In the genomic region with DNA sequence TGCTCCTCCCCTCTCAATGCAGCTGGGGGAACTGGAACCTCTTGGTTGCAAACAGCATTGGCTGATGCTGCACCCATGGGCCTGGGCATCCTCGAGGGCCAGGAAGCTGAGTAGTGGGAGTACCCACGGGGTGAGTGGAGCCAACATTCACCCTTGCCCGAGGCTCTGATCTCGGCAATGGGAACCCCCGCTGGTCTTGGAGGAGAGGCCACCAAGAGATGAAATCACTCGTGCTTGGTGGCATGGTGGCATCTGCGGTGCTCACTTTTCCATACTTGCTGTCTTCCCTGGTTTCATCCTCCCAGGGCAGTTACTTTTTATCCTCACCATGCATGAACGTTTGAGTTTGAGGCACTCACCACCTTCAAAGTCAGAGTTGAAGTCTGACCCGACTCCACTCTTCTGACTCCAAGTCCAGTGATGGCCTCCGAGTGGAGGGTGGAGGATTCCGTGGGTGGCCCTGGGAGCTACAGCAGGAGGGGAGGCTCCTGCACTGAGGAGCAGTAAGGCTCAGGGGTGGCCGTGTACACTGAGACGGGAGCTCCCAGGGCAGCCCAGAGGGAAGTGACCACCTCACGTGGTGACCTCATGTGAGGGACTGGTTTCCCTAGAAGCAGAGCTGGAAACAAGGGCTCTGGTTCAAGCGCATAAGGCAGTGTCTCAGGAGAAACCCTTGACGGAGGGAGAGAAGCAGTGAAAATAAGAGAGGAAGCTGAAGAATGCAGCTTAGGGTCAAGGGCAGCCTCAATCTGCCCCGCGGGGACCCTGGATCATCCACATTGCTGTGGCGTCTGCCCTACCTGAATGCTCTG, we compare ENCODE assay signal across 22 cellular contexts.
A peak's percentile ranks its signal among the peaks of the same experiment; 100 is the strongest.
DNase-seq lines count a peak whose midpoint lies in the region; ATAC-seq and TF ChIP-seq lines count a peak whose summit lies in the region.
"Had no signal": no experiment of that assay in that cellular context is flagged by ENCODE, and none has a peak within 500 bp of the region (broad histone marks: within the 10 kb centered on the region; RNA-seq: fewer than 3 reads in every experiment).

No MANE protein-coding gene starts in this region.

- no peaks in the 10 kb centered on the region for H3K36me3 ChIP-seq in right atrium auricular region
- no peaks in the 10 kb centered on the region for H3K36me3 ChIP-seq in esophagus muscularis mucosa
- H3K36me3 ChIP-seq in vagina = no peaks in the 10 kb centered on the region
- H3K36me3 ChIP-seq in prostate gland = no peaks in the 10 kb centered on the region
- H3K36me3 ChIP-seq: BLaER1 had no signal

- H3K9me3 ChIP-seq in right atrium auricular region (no peaks in the 10 kb centered on the region), esophagus muscularis mucosa (no peaks in the 10 kb centered on the region), vagina (no peaks in the 10 kb centered on the region), prostate gland (no peaks in the 10 kb centered on the region)
- H3K9me3 ChIP-seq: BLaER1, Caco-2 had no signal

- CTCF ChIA-PET in activated CD4-positive, alpha-beta memory T cell treated with anti-CD3 and anti-CD28 coated beads for 36 hours (lab: Charles Lee) = no interaction called here

- H3K27me3 ChIP-seq in right atrium auricular region (no peaks in the 10 kb centered on the region), esophagus muscularis mucosa (peaks cover 0 to 35% (median 0%) of the 10 kb centered on the region in 4 donors), vagina (no peaks in the 10 kb centered on the region), prostate gland (replicated peaks; ENCODE audit: insufficient read depth) (no peaks in the 10 kb centered on the region)
- H3K27me3 ChIP-seq: BLaER1 had no signal

- H3K36me3 Mint-ChIP-seq in neural crest cell (ENCODE audit: low read depth) = no peaks in the 10 kb centered on the region
- H3K36me3 Mint-ChIP-seq in activated CD4-positive, alpha-beta memory T cell treated with anti-CD3 and anti-CD28 coated beads for 36 hours = no peaks in the 10 kb centered on the region
- H3K36me3 Mint-ChIP-seq: CD4-positive, CD25-positive, alpha-beta regulatory T cell; CD8-positive, alpha-beta T cell had no signal

- TF ChIP-seq POLR2A in esophagus muscularis mucosa (IDR thresholded peaks at IDR 0.05; ENCODE audit: low read depth) (no peak), vagina (IDR thresholded peaks at IDR 0.05) (no peak), prostate gland (IDR thresholded peaks at IDR 0.05) (no peak)

- peaks cover 5% of the 10 kb centered on the region for H3K4me1 Mint-ChIP-seq in neural crest cell
- H3K4me1 Mint-ChIP-seq in activated CD4-positive, alpha-beta memory T cell treated with anti-CD3 and anti-CD28 coated beads for 36 hours (ENCODE audit: low read depth) = no peaks in the 10 kb centered on the region
- H3K4me1 Mint-ChIP-seq: B cell; CD4-positive, CD25-positive, alpha-beta regulatory T cell; GM23338; H9 had no signal

- DNase-seq in right atrium auricular region (ENCODE audit: low spot score) = peak; percentile 43
- DNase-seq in left ventricle myocardium superior = no peak
- peak; percentile 84 for DNase-seq in esophagus muscularis mucosa (ENCODE audit: extremely low spot score)
- no peak for DNase-seq in neural crest cell (ENCODE audit: low read depth, low spot score)
- peak; percentile 40 to 95 for DNase-seq in vagina (ENCODE audit: extremely low spot score in 2 of 2)
- DNase-seq in stimulated activated CD4-positive, alpha-beta T cell treated with anti-CD3 and anti-CD28 coated beads, Interleukin-2, amount 100 ng/mL, for 24 hours = no peak
- no peak for DNase-seq in prostate gland (ENCODE audit: low spot score)
- no peak for DNase-seq in activated CD4-positive, alpha-beta memory T cell treated with anti-CD3 and anti-CD28 coated beads for 36 hours
- DNase-seq: Caco-2; CD4-positive, CD25-positive, alpha-beta regulatory T cell; CD8-positive, alpha-beta T cell; DMS153; DND-41; GDM1; H9 had no signal

- peak overlapping the region; percentile 57 for H3K27ac Mint-ChIP-seq in neural crest cell (ENCODE audit: unreplicated experiment)
- no peak overlapping the region for H3K27ac Mint-ChIP-seq in activated CD4-positive, alpha-beta memory T cell treated with anti-CD3 and anti-CD28 coated beads for 36 hours
- H3K27ac Mint-ChIP-seq: B cell; CD4-positive, CD25-positive, alpha-beta regulatory T cell; CD8-positive, alpha-beta T cell; GM23338 had no signal

- H3K27ac ChIP-seq in right atrium auricular region (no peak overlapping the region), esophagus muscularis mucosa (replicated peaks in 1 of 4) (no peak overlapping the region), vagina (no peak overlapping the region), prostate gland (no peak overlapping the region)
- H3K27ac ChIP-seq: 22Rv1, BLaER1, C4-2B had no signal

- ATAC-seq in left ventricle myocardium superior = no peak
- ATAC-seq: CD8-positive, alpha-beta T cell; GM12878; GM23338; HCT116 had no signal

- H3K27me3 Mint-ChIP-seq in neural crest cell (ENCODE audit: low read depth) = peaks cover 7% of the 10 kb centered on the region
- no peaks in the 10 kb centered on the region for H3K27me3 Mint-ChIP-seq in activated CD4-positive, alpha-beta memory T cell treated with anti-CD3 and anti-CD28 coated beads for 36 hours
- H3K27me3 Mint-ChIP-seq: B cell; CD4-positive, CD25-positive, alpha-beta regulatory T cell had no signal

- WGBS in esophagus muscularis mucosa = 79% methylated on average over 17 of the region's 19 CpGs
- WGBS in prostate gland = 89% methylated on average over 19 of the region's 19 CpGs

- no peaks in the 10 kb centered on the region for H3K9me3 Mint-ChIP-seq in neural crest cell
- H3K9me3 Mint-ChIP-seq in activated CD4-positive, alpha-beta memory T cell treated with anti-CD3 and anti-CD28 coated beads for 36 hours = no peaks in the 10 kb centered on the region
- H3K9me3 Mint-ChIP-seq: CD8-positive, alpha-beta T cell had no signal

- no peak overlapping the region for H3K4me3 ChIP-seq in right atrium auricular region
- no peak overlapping the region for H3K4me3 ChIP-seq in esophagus muscularis mucosa
- H3K4me3 ChIP-seq in vagina = no peak overlapping the region
- no peak overlapping the region for H3K4me3 ChIP-seq in prostate gland
- H3K4me3 ChIP-seq: BLaER1, GM12878, GM23338 had no signal

- H3K4me1 ChIP-seq in right atrium auricular region = no peaks in the 10 kb centered on the region
- no peaks in the 10 kb centered on the region for H3K4me1 ChIP-seq in esophagus muscularis mucosa
- H3K4me1 ChIP-seq in vagina = no peaks in the 10 kb centered on the region
- no peaks in the 10 kb centered on the region for H3K4me1 ChIP-seq in prostate gland (replicated peaks)
- H3K4me1 ChIP-seq: Caco-2 had no signal

- POLR2A ChIA-PET in activated CD4-positive, alpha-beta memory T cell treated with anti-CD3 and anti-CD28 coated beads for 36 hours (lab: Charles Lee) = no interaction called here

- intact Hi-C loops in left ventricle myocardium superior (cut with micrococcal nuclease) (no loop called here), esophagus muscularis mucosa (cut with DNase I) (no loop called here), vagina (cut with DNase I) (no loop called here), prostate gland (cut with DNase I) (no loop called here)
- intact Hi-C loops in activated CD4-positive, alpha-beta memory T cell treated with anti-CD3 and anti-CD28 coated beads for 36 hours (cut with micrococcal nuclease) = no loop called here

- no peak overlapping the region for H3K4me3 Mint-ChIP-seq in neural crest cell
- H3K4me3 Mint-ChIP-seq in activated CD4-positive, alpha-beta memory T cell treated with anti-CD3 and anti-CD28 coated beads for 36 hours = no peak overlapping the region
- H3K4me3 Mint-ChIP-seq: B cell; CD4-positive, CD25-positive, alpha-beta regulatory T cell; CD8-positive, alpha-beta T cell; GM23338; H9 had no signal

- TF ChIP-seq CTCF in right atrium auricular region (IDR thresholded peaks at IDR 0.05) (no peak), esophagus muscularis mucosa (IDR thresholded peaks at IDR 0.05) (no peak), neural crest cell (conservative IDR thresholded peaks at IDR 0.05) (no peak), vagina (IDR thresholded peaks at IDR 0.05) (no peak), prostate gland (IDR thresholded peaks at IDR 0.05) (no peak)

- no peak for TF ChIP-seq EP300 in esophagus muscularis mucosa (IDR thresholded peaks at IDR 0.05)

Comparison
In these comparisons a context has a peak if more than half of its experiments do, and no peak if none do; other contexts are left out.
1. DNase-seq: peak in right atrium auricular region (single experiment), esophagus muscularis mucosa (single experiment) and vagina (2 of 2); none in left ventricle myocardium superior (single experiment), neural crest cell (single experiment), stimulated activated CD4-positive, alpha-beta T cell treated with anti-CD3 and anti-CD28 coated beads, Interleukin-2, amount 100 ng/mL, for 24 hours (0 of 2), prostate gland (single experiment) and activated CD4-positive, alpha-beta memory T cell treated with anti-CD3 and anti-CD28 coated beads for 36 hours (single experiment).